Comparison of ENCODE assay signal across 17 cellular contexts in genomic region chr2:210630904-210631560, GRCh38.
DNase-seq lines count a peak whose midpoint lies in the region; ATAC-seq, FAIRE-seq and TF ChIP-seq lines count a peak whose summit lies in the region.
"Had no signal": no experiment of that assay in that cellular context is flagged by ENCODE, and none has a peak within 500 bp of the region (broad histone marks: within the 10 kb centered on the region; RNA-seq: fewer than 3 reads in every experiment).

No MANE protein-coding gene starts in this region.

- no peak for ATAC-seq in GM19395 (IDR thresholded peaks at IDR 0.05; ENCODE audit: unreplicated experiment)
- no peak for ATAC-seq in GM19023 (IDR thresholded peaks at IDR 0.05; ENCODE audit: unreplicated experiment)
- ATAC-seq: left colon; stimulated activated naive CD8-positive, alpha-beta T cell treated with anti-CD3 and anti-CD28 coated beads, Interleukin-15, Interleukin-2, amounts not matched to agents 100 U/mL and 50 U/mL, for 24 hours had no signal

- H3K4me3 ChIP-seq in BE2C (ENCODE audit: low read depth, low read length): no peak overlapping the region

- peak; percentile 51 for FAIRE-seq in D721Med (lab: Jason Lieb, UNC)
- no peak for FAIRE-seq in RCC 7860 (lab: Jason Lieb, UNC)
- FAIRE-seq: GM12892 had no signal

- no peaks in the 10 kb centered on the region for H3K36me3 ChIP-seq in BE2C

- no peak for DNase-seq in D721Med (ENCODE audit: insufficient read length, low spot score)
- DNase-seq in NCI-H1417 treated with DMSO at 0.1 percent for 48 hours (lab: John Stamatoyannopoulos, UW): peak; percentile 94
- peak; percentile 94 for DNase-seq in NCI-H2227 (lab: John Stamatoyannopoulos, UW; ENCODE audit: unreplicated experiment)
- DNase-seq in left kidney (ENCODE audit: low read depth, low spot score): peak; percentile 70
- DNase-seq in RCC 7860 (ENCODE audit: low spot score): no peak
- no peak for DNase-seq in BE2C
- DNase-seq: activated CD4-positive, alpha-beta T cell treated with anti-CD3 and anti-CD28 coated beads for 4 hours; CD8-positive, alpha-beta memory T cell; GDM1; HFFc6; left colon; SIG-M5; stimulated activated CD4-positive, alpha-beta T cell treated with anti-CD3 and anti-CD28 coated beads, Interleukin-12 subunit alpha, Interleukin-12 subunit beta, amount 100 ng/mL, for 4 hours; stimulated activated naive CD8-positive, alpha-beta T cell treated with anti-CD3 and anti-CD28 coated beads, Interleukin-15, Interleukin-2, amounts not matched to agents 100 U/mL and 50 U/mL, for 24 hours had no signal

- H3K9me3 ChIP-seq in BE2C: no peaks in the 10 kb centered on the region

- H3K27me3 ChIP-seq in BE2C: no peaks in the 10 kb centered on the region

- H3K4me1 ChIP-seq in BE2C: no peaks in the 10 kb centered on the region; the same call in 1 of the 2 replicates

- TF ChIP-seq CTCF in D721Med (IDR thresholded peaks at IDR 0.05; ENCODE audit: insufficient read depth, missing control alignments) (no peak), BE2C (IDR thresholded peaks at IDR 0.05; ENCODE audit: low read depth, low read length) (no peak)

Comparison
In these comparisons a context has a peak if more than half of its experiments do, and no peak if none do; other contexts are left out.
1. DNase-seq: peak in NCI-H1417 treated with DMSO at 0.1 percent for 48 hours (single experiment), NCI-H2227 (single experiment) and left kidney (single experiment); none in D721Med (single experiment), RCC 7860 (single experiment) and BE2C (single experiment).